ENCODE assay signal across 16 cellular contexts in genomic region chr6:95572098-95572497, GRCh38. TPM values are rescaled to one million over a fixed set of nuclear protein-coding genes. Genes with fewer than 3 reads are reported as not detected.
DNase-seq lines count a peak whose midpoint lies in the region; ATAC-seq and TF ChIP-seq lines count a peak whose summit lies in the region.
"Had no signal": no experiment of that assay in that cellular context is flagged by ENCODE, and none has a peak within 500 bp of the region (broad histone marks: within the 10 kb centered on the region; RNA-seq: fewer than 3 reads in every experiment).

No MANE protein-coding gene starts in this region.

- no peaks in the 10 kb centered on the region for H3K36me3 ChIP-seq in CD4-positive, alpha-beta memory T cell (ENCODE audit: insufficient read depth, low read length)
- H3K36me3 ChIP-seq in heart right ventricle = no peaks in the 10 kb centered on the region
- H3K36me3 ChIP-seq: ovary, uterus had no signal

- H3K27ac Mint-ChIP-seq in CD4-positive, alpha-beta memory T cell = peak overlapping the region in 1 of 7 donors; percentile 2
- H3K27ac Mint-ChIP-seq: activated T-cell treated with anti-CD3 and anti-CD28 coated beads, Interleukin-2, amount 50 U/mL, for 24 hours had no signal

- DNase-seq in AML-193 (lab: John Stamatoyannopoulos, UW) (peak; percentile 71 to 81), OCI-M1 (lab: John Stamatoyannopoulos, UW) (peak; percentile 21), dermis blood vessel endothelial cell (peak; percentile 29), GM03348 (ENCODE audit: low spot score) (no peak), NCI-H2196 treated with DMSO at 0.1 percent for 48 hours (lab: John Stamatoyannopoulos, UW; ENCODE audit: unreplicated experiment) (no peak), heart right ventricle (no peak)
- DNase-seq in CD4-positive, alpha-beta memory T cell = no peak
- DNase-seq: activated CD4-positive, alpha-beta T cell treated with anti-CD3 and anti-CD28 coated beads for 1 hour; activated T-cell treated with anti-CD3 and anti-CD28 coated beads, Interleukin-2, amount 50 U/mL, for 24 hours; kidney; NCI-H2171; ovary; stimulated activated naive CD4-positive, alpha-beta T cell treated with Interleukin-2 at 50 U/mL for 16 hours; uterus had no signal

- H3K4me1 Mint-ChIP-seq in CD4-positive, alpha-beta memory T cell = peaks cover 24 to 49% (median 32%) of the 10 kb centered on the region in 4 donors

- peak overlapping the region in 1 of 8 donors; percentile 29 for H3K4me3 Mint-ChIP-seq in CD4-positive, alpha-beta memory T cell
- H3K4me3 Mint-ChIP-seq: activated T-cell treated with anti-CD3 and anti-CD28 coated beads, Interleukin-2, amount 50 U/mL, for 24 hours had no signal

- peaks cover 3 to 4% of the 10 kb centered on the region in 2 donors for H3K36me3 Mint-ChIP-seq in CD4-positive, alpha-beta memory T cell

- no peak overlapping the region for H3K4me3 ChIP-seq in CD4-positive, alpha-beta memory T cell (ENCODE audit: low read length in 2 of 2)
- no peak overlapping the region for H3K4me3 ChIP-seq in heart right ventricle
- H3K4me3 ChIP-seq: ovary, uterus had no signal

- 79 to 83% methylated on average over 2 of the region's 2 CpGs for WGBS in heart right ventricle, 2 donors

- CTCF ChIA-PET in CD4-positive, alpha-beta memory T cell (lab: Charles Lee; ENCODE audit: partially characterized antibody) = no interaction called here

- ATAC-seq in HG02870 (IDR thresholded peaks at IDR 0.05; ENCODE audit: unreplicated experiment) = peak; percentile 41
- no peak for ATAC-seq in heart right ventricle
- ATAC-seq: HCT116 had no signal

- TF ChIP-seq CTCF in heart right ventricle (IDR thresholded peaks at IDR 0.05) = no peak

- H3K27me3 ChIP-seq in CD4-positive, alpha-beta memory T cell (ENCODE audit: insufficient read depth, low read length) = no peaks in the 10 kb centered on the region
- no peaks in the 10 kb centered on the region for H3K27me3 ChIP-seq in heart right ventricle
- H3K27me3 ChIP-seq: ovary, uterus had no signal

- H3K27ac ChIP-seq in CD4-positive, alpha-beta memory T cell (ENCODE audit: low read depth, low read length) = no peak overlapping the region
- H3K27ac ChIP-seq in heart right ventricle = no peak overlapping the region
- H3K27ac ChIP-seq: ovary, uterus had no signal

- no peaks in the 10 kb centered on the region for H3K9me3 Mint-ChIP-seq in CD4-positive, alpha-beta memory T cell
- H3K9me3 Mint-ChIP-seq: activated T-cell treated with anti-CD3 and anti-CD28 coated beads, Interleukin-2, amount 50 U/mL, for 24 hours had no signal

- no peaks in the 10 kb centered on the region for H3K27me3 Mint-ChIP-seq in CD4-positive, alpha-beta memory T cell
- H3K27me3 Mint-ChIP-seq: activated T-cell treated with anti-CD3 and anti-CD28 coated beads, Interleukin-2, amount 50 U/mL, for 24 hours had no signal

- POLR2A ChIA-PET in CD4-positive, alpha-beta memory T cell (lab: Charles Lee; ENCODE audit: partially characterized antibody) = no interaction called here

- intact Hi-C loops in CD4-positive, alpha-beta memory T cell (cut with micrococcal nuclease) = no loop called here
- intact Hi-C loops in heart right ventricle (cut with DNase I) = no loop called here

- peaks cover 44% of the 10 kb centered on the region for H3K4me1 ChIP-seq in CD4-positive, alpha-beta memory T cell (ENCODE audit: insufficient read depth, low read length)
- H3K4me1 ChIP-seq in heart right ventricle = peaks cover 0 to 28% (median 19%) of the 10 kb centered on the region in 9 donors
- H3K4me1 ChIP-seq: uterus had no signal

- H3K9me3 ChIP-seq in CD4-positive, alpha-beta memory T cell (ENCODE audit: control insufficient read depth in 1 of 2, low read length in 2 of 2) = no peaks in the 10 kb centered on the region
- H3K9me3 ChIP-seq in heart right ventricle = no peaks in the 10 kb centered on the region
- H3K9me3 ChIP-seq: ovary, uterus had no signal

RNA-seq across cellular contexts. Expression of gene MANEA, which starts 5.2 kb away (rescaled TPM):
- 8.8 and 14.8 TPM in 2 replicates for total RNA-seq in dermis blood vessel endothelial cell
- 10 to 100 TPM; 12.2 to 13.0 TPM for total RNA-seq in CD4-positive, alpha-beta memory T cell
- 1 to 10 TPM; 4.5 to 5.9 TPM for polyA plus RNA-seq in CD4-positive, alpha-beta memory T cell
- 1 to 10 TPM; 3.5 to 7.0 (median 5.9) TPM for total RNA-seq in heart right ventricle
- 1 to 10 TPM; 2.6 to 4.9 TPM for polyA plus RNA-seq in heart right ventricle

Comparison
In these comparisons a context has a peak if more than half of its experiments do, and no peak if none do; other contexts are left out.
1. DNase-seq: peak in AML-193 (2 of 2), OCI-M1 (single experiment) and dermis blood vessel endothelial cell (single experiment); none in CD4-positive, alpha-beta memory T cell (0 of 5), GM03348 (single experiment), NCI-H2196 treated with DMSO at 0.1 percent for 48 hours (single experiment) and heart right ventricle (0 of 2).